In genomic region chr1:201838381-201838780, GRCh38 we compare ENCODE assay signal across 3 cellular contexts.
TF ChIP-seq lines count a peak whose summit lies in the region.

No MANE protein-coding gene starts in this region.

TF ChIP-seq in GM23338, 12 proteins besides CTCF, POLR2A, EP300 and RAD21:
- no peak for TF ChIP-seq ZNF114 (CRISPR knock-in tag; IDR thresholded peaks at IDR 0.05)
- TF ChIP-seq ZNF331 (CRISPR knock-in tag; IDR thresholded peaks at IDR 0.05; ENCODE audit: low read depth) = no peak
- no peak for TF ChIP-seq NANOG (IDR thresholded peaks at IDR 0.05; ENCODE audit: borderline replicate concordance)
- no peak for TF ChIP-seq EZH2 (IDR thresholded peaks at IDR 0.05; ENCODE audit: low read depth, unreplicated experiment)
- TF ChIP-seq CREB1 (CRISPR knock-in tag; IDR thresholded peaks at IDR 0.05; ENCODE audit: low read depth) = no peak
- no peak for TF ChIP-seq POLR2AphosphoS5 (IDR thresholded peaks at IDR 0.05; ENCODE audit: low read depth)
- TF ChIP-seq, protein P1, sequence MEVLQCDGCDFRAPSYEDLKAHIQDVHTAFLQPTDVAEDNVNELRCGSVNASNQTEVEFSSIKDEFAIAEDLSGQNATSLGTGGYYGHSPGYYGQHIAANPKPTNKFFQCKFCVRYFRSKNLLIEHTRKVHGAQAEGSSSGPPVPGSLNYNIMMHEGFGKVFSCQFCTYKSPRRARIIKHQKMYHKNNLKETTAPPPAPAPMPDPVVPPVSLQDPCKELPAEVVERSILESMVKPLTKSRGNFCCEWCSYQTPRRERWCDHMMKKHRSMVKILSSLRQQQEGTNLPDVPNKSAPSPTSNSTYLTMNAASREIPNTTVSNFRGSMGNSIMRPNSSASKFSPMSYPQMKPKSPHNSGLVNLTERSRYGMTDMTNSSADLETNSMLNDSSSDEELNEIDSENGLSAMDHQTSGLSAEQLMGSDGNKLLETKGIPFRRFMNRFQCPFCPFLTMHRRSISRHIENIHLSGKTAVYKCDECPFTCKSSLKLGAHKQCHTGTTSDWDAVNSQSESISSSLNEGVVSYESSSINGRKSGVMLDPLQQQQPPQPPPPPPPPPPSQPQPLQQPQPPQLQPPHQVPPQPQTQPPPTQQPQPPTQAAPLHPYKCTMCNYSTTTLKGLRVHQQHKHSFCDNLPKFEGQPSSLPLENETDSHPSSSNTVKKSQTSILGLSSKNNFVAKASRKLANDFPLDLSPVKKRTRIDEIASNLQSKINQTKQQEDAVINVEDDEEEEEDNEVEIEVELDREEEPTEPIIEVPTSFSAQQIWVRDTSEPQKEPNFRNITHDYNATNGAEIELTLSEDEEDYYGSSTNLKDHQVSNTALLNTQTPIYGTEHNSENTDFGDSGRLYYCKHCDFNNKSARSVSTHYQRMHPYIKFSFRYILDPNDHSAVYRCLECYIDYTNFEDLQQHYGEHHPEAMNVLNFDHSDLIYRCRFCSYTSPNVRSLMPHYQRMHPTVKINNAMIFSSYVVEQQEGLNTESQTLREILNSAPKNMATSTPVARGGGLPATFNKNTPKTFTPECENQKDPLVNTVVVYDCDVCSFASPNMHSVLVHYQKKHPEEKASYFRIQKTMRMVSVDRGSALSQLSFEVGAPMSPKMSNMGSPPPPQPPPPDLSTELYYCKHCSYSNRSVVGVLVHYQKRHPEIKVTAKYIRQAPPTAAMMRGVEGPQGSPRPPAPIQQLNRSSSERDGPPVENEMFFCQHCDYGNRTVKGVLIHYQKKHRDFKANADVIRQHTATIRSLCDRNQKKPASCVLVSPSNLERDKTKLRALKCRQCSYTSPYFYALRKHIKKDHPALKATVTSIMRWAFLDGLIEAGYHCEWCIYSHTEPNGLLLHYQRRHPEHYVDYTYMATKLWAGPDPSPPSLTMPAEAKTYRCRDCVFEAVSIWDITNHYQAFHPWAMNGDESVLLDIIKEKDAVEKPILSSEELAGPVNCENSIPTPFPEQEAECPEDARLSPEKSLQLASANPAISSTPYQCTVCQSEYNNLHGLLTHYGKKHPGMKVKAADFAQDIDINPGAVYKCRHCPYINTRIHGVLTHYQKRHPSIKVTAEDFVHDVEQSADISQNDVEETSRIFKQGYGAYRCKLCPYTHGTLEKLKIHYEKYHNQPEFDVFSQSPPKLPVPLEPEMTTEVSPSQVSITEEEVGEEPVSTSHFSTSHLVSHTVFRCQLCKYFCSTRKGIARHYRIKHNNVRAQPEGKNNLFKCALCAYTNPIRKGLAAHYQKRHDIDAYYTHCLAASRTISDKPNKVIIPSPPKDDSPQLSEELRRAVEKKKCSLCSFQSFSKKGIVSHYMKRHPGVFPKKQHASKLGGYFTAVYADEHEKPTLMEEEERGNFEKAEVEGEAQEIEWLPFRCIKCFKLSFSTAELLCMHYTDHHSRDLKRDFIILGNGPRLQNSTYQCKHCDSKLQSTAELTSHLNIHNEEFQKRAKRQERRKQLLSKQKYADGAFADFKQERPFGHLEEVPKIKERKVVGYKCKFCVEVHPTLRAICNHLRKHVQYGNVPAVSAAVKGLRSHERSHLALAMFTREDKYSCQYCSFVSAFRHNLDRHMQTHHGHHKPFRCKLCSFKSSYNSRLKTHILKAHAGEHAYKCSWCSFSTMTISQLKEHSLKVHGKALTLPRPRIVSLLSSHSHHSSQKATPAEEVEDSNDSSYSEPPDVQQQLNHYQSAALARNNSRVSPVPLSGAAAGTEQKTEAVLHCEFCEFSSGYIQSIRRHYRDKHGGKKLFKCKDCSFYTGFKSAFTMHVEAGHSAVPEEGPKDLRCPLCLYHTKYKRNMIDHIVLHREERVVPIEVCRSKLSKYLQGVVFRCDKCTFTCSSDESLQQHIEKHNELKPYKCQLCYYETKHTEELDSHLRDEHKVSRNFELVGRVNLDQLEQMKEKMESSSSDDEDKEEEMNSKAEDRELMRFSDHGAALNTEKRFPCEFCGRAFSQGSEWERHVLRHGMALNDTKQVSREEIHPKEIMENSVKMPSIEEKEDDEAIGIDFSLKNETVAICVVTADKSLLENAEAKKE (CRISPR knock-in tag; IDR thresholded peaks at IDR 0.05) = no peak
- TF ChIP-seq EZH2phosphoT487 (IDR thresholded peaks at IDR 0.05; ENCODE audit: unreplicated experiment) = no peak

TF ChIP-seq in K562, 482 proteins besides CTCF, POLR2A, EP300 and RAD21:
- no peak for TF ChIP-seq ZBTB9 (CRISPR knock-in tag; IDR thresholded peaks at IDR 0.05)
TF ChIP-seq in K562: peak in this region for 0.

TF ChIP-seq in HEK293T, 16 proteins besides CTCF, POLR2A, EP300 and RAD21:
- TF ChIP-seq TARDBP (IDR thresholded peaks at IDR 0.05) (no peak), ARNT (IDR thresholded peaks at IDR 0.05) (no peak), FOXM1 (IDR thresholded peaks at IDR 0.05; ENCODE audit: borderline replicate concordance) (no peak), FOXK2 (IDR thresholded peaks at IDR 0.05) (no peak), SUZ12 (IDR thresholded peaks at IDR 0.05) (no peak), HDGF (IDR thresholded peaks at IDR 0.05; ENCODE audit: borderline replicate concordance) (no peak), SP1 (IDR thresholded peaks at IDR 0.05) (no peak), BHLHE40 (IDR thresholded peaks at IDR 0.05; ENCODE audit: borderline replicate concordance) (no peak), ZNF384 (IDR thresholded peaks at IDR 0.05) (no peak), L3MBTL2 (conservative IDR thresholded peaks at IDR 0.05) (no peak), ELF4 (IDR thresholded peaks at IDR 0.05) (no peak), CTBP1 (IDR thresholded peaks at IDR 0.05; ENCODE audit: borderline replicate concordance) (no peak), NFRKB (IDR thresholded peaks at IDR 0.05) (no peak)
- TF ChIP-seq, protein P2, sequence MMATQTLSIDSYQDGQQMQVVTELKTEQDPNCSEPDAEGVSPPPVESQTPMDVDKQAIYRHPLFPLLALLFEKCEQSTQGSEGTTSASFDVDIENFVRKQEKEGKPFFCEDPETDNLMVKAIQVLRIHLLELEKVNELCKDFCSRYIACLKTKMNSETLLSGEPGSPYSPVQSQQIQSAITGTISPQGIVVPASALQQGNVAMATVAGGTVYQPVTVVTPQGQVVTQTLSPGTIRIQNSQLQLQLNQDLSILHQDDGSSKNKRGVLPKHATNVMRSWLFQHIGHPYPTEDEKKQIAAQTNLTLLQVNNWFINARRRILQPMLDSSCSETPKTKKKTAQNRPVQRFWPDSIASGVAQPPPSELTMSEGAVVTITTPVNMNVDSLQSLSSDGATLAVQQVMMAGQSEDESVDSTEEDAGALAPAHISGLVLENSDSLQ (IDR thresholded peaks at IDR 0.05) = no peak
